In genomic region chr1:186511761-186512637, GRCh38 we compare ENCODE assay signal across 10 cellular contexts. TPM values are rescaled to one million over a fixed set of nuclear protein-coding genes. Genes with fewer than 3 reads are reported as not detected.
DNase-seq lines count a peak whose midpoint lies in the region; ATAC-seq, FAIRE-seq and TF ChIP-seq lines count a peak whose summit lies in the region.
"Had no signal": no experiment of that assay in that cellular context is flagged by ENCODE, and none has a peak within 500 bp of the region (broad histone marks: within the 10 kb centered on the region; RNA-seq: fewer than 3 reads in every experiment).

No MANE protein-coding gene starts in this region.

- no TSS peak for BruUV-seq in A673 (replicated peaks; lab: Mats Ljungman, UMichigan)

- in situ Hi-C loops in GM23248 (cut with MboI) = no loop called here

- H3K9ac ChIP-seq in colonic mucosa (ENCODE audit: low read depth in 2 of 2, low read length in 2 of 2) (no peak overlapping the region), GM23248 (no peak overlapping the region)

- no peaks in the 10 kb centered on the region for H3K79me2 ChIP-seq in GM23248 (ENCODE audit: insufficient read depth)

- H3K27me3 ChIP-seq in colonic mucosa = no peaks in the 10 kb centered on the region
- no peaks in the 10 kb centered on the region for H3K27me3 ChIP-seq in A673 (replicated peaks; ENCODE audit: insufficient read depth, low read depth, low read length, poor library complexity)
- H3K27me3 ChIP-seq in GM23248 (replicated peaks; ENCODE audit: insufficient read depth) = no peaks in the 10 kb centered on the region

- H3K9me2 ChIP-seq in GM23248 (ENCODE audit: insufficient read depth) = no peaks in the 10 kb centered on the region

- no peak overlapping the region for H3K4me2 ChIP-seq in GM23248 (ENCODE audit: unreplicated experiment)

- POLR2A ChIA-PET in A673 (lab: Charles Lee; ENCODE audit: low non-redundant PET) = no interaction called here

- H3K9me3 ChIP-seq in colonic mucosa (no peaks in the 10 kb centered on the region), A673 (ENCODE audit: low read depth, low read length, poor library complexity, severe bottlenecking) (no peaks in the 10 kb centered on the region), GM23248 (ENCODE audit: low read depth) (no peaks in the 10 kb centered on the region)

- H3F3A ChIP-seq in GM23248 (ENCODE audit: insufficient read depth) = no peaks in the 10 kb centered on the region

- CTCF ChIA-PET in A673 (lab: Charles Lee) = interaction anchor here (0.6 kb wide), 1 partner anchor 189 kb away, joined by 12 read pairs; no protein-coding TSS in a partner anchor

- no peak for FAIRE-seq in HTR-8/SVneo (lab: Jason Lieb, UNC)
- FAIRE-seq: colon had no signal

- H3K27ac ChIP-seq in colonic mucosa (no peak overlapping the region), A673 (ENCODE audit: low read depth, low read length, poor library complexity, severe bottlenecking) (no peak overlapping the region), GM23248 (no peak overlapping the region)

- TF ChIP-seq CTCF in GM12865 (IDR thresholded peaks at IDR 0.05; ENCODE audit: insufficient read depth, low read depth, low read length, missing control alignments) (no peak), colonic mucosa (IDR thresholded peaks at IDR 0.05) (no peak), A673 (conservative IDR thresholded peaks at IDR 0.05; ENCODE audit: low read depth, low read length) (no peak)

- H3K4me1 ChIP-seq in colonic mucosa = no peaks in the 10 kb centered on the region
- H3K4me1 ChIP-seq in A673 (ENCODE audit: insufficient read depth, low read length, poor library complexity, severe bottlenecking) = no peaks in the 10 kb centered on the region
- no peaks in the 10 kb centered on the region for H3K4me1 ChIP-seq in GM23248 (ENCODE audit: insufficient read depth)

- ATAC-seq in GM21619 (IDR thresholded peaks at IDR 0.05; ENCODE audit: unreplicated experiment) = peak; percentile 93

- H3K36me3 ChIP-seq in colonic mucosa (no peaks in the 10 kb centered on the region), A673 (ENCODE audit: insufficient read depth, low read length, poor library complexity, severe bottlenecking) (no peaks in the 10 kb centered on the region), GM23248 (ENCODE audit: low read depth) (no peaks in the 10 kb centered on the region)

- DNase-seq in GM12865 (ENCODE audit: low read depth) (peak; percentile 76), HT-29 (ENCODE audit: low spot score) (peak; percentile 82), colonic mucosa (peak; percentile 20), A673 (ENCODE audit: low spot score) (no peak), GM23248 (no peak), HTR-8/SVneo (ENCODE audit: insufficient read length, low spot score) (no peak), NCI-H146 treated with DMSO at 0.1 percent for 48 hours (lab: John Stamatoyannopoulos, UW; ENCODE audit: unreplicated experiment) (no peak)
- DNase-seq: mammary epithelial cell had no signal

- H2AFZ ChIP-seq in GM23248 = no peak overlapping the region

- H4K20me1 ChIP-seq in GM23248 (ENCODE audit: insufficient read depth) = no peaks in the 10 kb centered on the region

- intact Hi-C loops in colonic mucosa (cut with DNase I) = no loop called here
- intact Hi-C loops in A673 (cut with micrococcal nuclease; ENCODE audit: unreplicated experiment) = no loop called here

- WGBS in GM23248 (ENCODE audit: low coverage in 1 of 2, low lambda C conversion rate in 2 of 2, missing lambda C conversion rate in 2 of 2), 2 experiments = 90 to 92% methylated on average over 14 of the region's 14 CpGs

- peak overlapping the region; percentile 11 for H3K4me3 ChIP-seq in GM12865 (ENCODE audit: low read depth, low read length)
- no peak overlapping the region for H3K4me3 ChIP-seq in colonic mucosa
- H3K4me3 ChIP-seq in A673 (ENCODE audit: low read depth, low read length, poor library complexity, severe bottlenecking) = no peak overlapping the region
- H3K4me3 ChIP-seq in GM23248 = no peak overlapping the region

RNA-seq across cellular contexts. Expression of gene PDC, which starts 51.1 kb away (rescaled TPM):
- total RNA-seq in HT-29 (2014; rRNA removed; shearing (Covaris generic)) = not detected in 2 replicates
- total RNA-seq in colonic mucosa = not detected
- total RNA-seq in A673 (2021) = not detected in 2 replicates
- 0.63 TPM in 1 of 2 replicates, not detected in the other for total RNA-seq in GM23248 (2014; rRNA removed; shearing (Covaris generic))
- polyA plus RNA-seq in GM23248 (2016; fragmentation: Nextera tagmentation; extraction: Ambion mirVana) = 0.20 and 0.94 TPM in 2 replicates
- total RNA-seq: mammary epithelial cell had no signal
- polyA plus RNA-seq: mammary epithelial cell had no signal

Comparison
In these comparisons a context has a peak if more than half of its experiments do, and no peak if none do; other contexts are left out.
1. DNase-seq: peak in GM12865 (single experiment), HT-29 (single experiment) and colonic mucosa (single experiment); none in A673 (single experiment), GM23248 (single experiment), HTR-8/SVneo (single experiment) and NCI-H146 treated with DMSO at 0.1 percent for 48 hours (single experiment).